ENCODE assay signal across 13 cellular contexts in the genomic region with DNA sequence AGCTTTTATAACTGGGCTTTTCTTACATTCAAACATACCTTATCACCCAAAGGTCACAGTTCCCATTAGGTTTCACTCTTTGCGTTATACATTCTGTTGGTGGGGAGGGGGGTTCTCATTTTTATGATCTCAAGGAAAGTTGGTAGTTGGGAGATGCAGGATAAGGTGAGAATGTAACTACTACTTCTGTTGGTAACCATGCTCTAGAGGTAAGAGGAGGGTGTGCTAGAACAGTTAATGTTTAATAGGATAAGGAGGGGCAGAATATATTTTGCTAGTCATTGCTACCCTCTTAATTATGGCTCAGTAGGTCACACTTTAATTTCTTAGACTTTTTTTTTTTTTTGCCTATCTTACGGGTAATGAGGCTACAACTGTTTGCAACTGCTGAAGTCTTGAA. TPM values are rescaled to one million over a fixed set of nuclear protein-coding genes. Genes with fewer than 3 reads are reported as not detected.
DNase-seq lines count a peak whose midpoint lies in the region; ATAC-seq and TF ChIP-seq lines count a peak whose summit lies in the region.
"Had no signal": no experiment of that assay in that cellular context is flagged by ENCODE, and none has a peak within 500 bp of the region (broad histone marks: within the 10 kb centered on the region; RNA-seq: fewer than 3 reads in every experiment).

No MANE protein-coding gene starts in this region.

- DNase-seq in Calu3 (no peak), Panc1 (ENCODE audit: low read depth, low spot score) (no peak), endodermal cell (no peak), osteoblast (ENCODE audit: insufficient read length, low spot score, missing footprints) (no peak), DMS 273 treated with DMSO at 0.1 percent for 48 hours (lab: John Stamatoyannopoulos, UW) (no peak), RKO (ENCODE audit: low spot score) (no peak)
- DNase-seq in activated CD4-positive, alpha-beta T cell treated with anti-CD3 and anti-CD28 coated beads, Interleukin-2, amount 10 ng/mL, durations not matched to agents 7 days and 5 days = no peak
- DNase-seq: activated CD4-positive, alpha-beta T cell treated with anti-CD3 and anti-CD28 coated beads for 48 hours; NCI-H2171 treated with DMSO at 0.1 percent for 48 hours; SW 1271 had no signal

- TF ChIP-seq CTCF in Calu3 (IDR thresholded peaks at IDR 0.05; ENCODE audit: unreplicated experiment) (no peak), Panc1 (IDR thresholded peaks at IDR 0.05) (no peak), endodermal cell (conservative IDR thresholded peaks at IDR 0.05) (no peak), osteoblast (IDR thresholded peaks at IDR 0.05; ENCODE audit: extremely low read depth, low read depth, low read length) (no peak)

- H3K79me2 ChIP-seq in osteoblast (ENCODE audit: insufficient read depth, low read length) = peaks cover 99% of the 10 kb centered on the region

- in situ Hi-C loops in Panc1 (cut with HindIII; ENCODE audit: low pct_unique_long_range_greater_than_20kb, low sequenced_read_pairs) = no loop called here

- CTCF ChIA-PET in Calu3 (lab: Charles Lee) (interaction anchor here (0.6 to 2.6 kb wide), 4 partner anchors 11 to 353 kb away, joined by 3 to 16 read pairs (median 3); a partner anchor contains a TSS), Panc1 (lab: Charles Lee) (no interaction called here)
- CTCF ChIA-PET in activated CD4-positive, alpha-beta T cell treated with anti-CD3 and anti-CD28 coated beads, Interleukin-2, amount 10 ng/mL, durations not matched to agents 7 days and 5 days (lab: Charles Lee) = interaction anchor here (1.4 kb wide), 1 partner anchor 11 kb away, joined by 5 read pairs; a partner anchor contains a TSS

- H3K36me3 Mint-ChIP-seq in Calu3 (ENCODE audit: insufficient read depth, unreplicated experiment) (peaks cover 71% of the 10 kb centered on the region), endodermal cell (ENCODE audit: low read depth) (peaks cover 51% of the 10 kb centered on the region)
- H3K36me3 Mint-ChIP-seq in activated CD4-positive, alpha-beta T cell treated with anti-CD3 and anti-CD28 coated beads, Interleukin-2, amount 10 ng/mL, durations not matched to agents 7 days and 5 days (ENCODE audit: low read depth) = peaks cover 62% of the 10 kb centered on the region

- H3K27ac ChIP-seq in Panc1 (ENCODE audit: low read length) (peak overlapping the region; percentile 9; the same call in 1 of the 2 replicates), endodermal cell (ENCODE audit: low read depth, low read length) (peak overlapping the region; percentile 9), osteoblast (ENCODE audit: low read depth, low read length) (peak overlapping the region; percentile 13)
- H3K27ac ChIP-seq: coronary artery, thoracic aorta had no signal

- intact Hi-C loops in Calu3 (cut with micrococcal nuclease; ENCODE audit: unreplicated experiment) = loop anchor here (5.0 kb wide), 1 partner anchor 351 kb away; no protein-coding TSS in a partner anchor
- intact Hi-C loops in Panc1 (cut with micrococcal nuclease; ENCODE audit: unreplicated experiment) = no loop called here

- H3K4me3 Mint-ChIP-seq in Calu3 (ENCODE audit: low read depth, unreplicated experiment) = peak overlapping the region; percentile 68
- no peak overlapping the region for H3K4me3 Mint-ChIP-seq in endodermal cell
- H3K4me3 Mint-ChIP-seq in activated CD4-positive, alpha-beta T cell treated with anti-CD3 and anti-CD28 coated beads, Interleukin-2, amount 10 ng/mL, durations not matched to agents 7 days and 5 days = no peak overlapping the region

- H2AFZ ChIP-seq in osteoblast (ENCODE audit: low read length) = no peak overlapping the region

- no peaks in the 10 kb centered on the region for H3K9me3 Mint-ChIP-seq in Calu3 (ENCODE audit: low read depth, unreplicated experiment)
- H3K9me3 Mint-ChIP-seq in endodermal cell = no peaks in the 10 kb centered on the region
- no peaks in the 10 kb centered on the region for H3K9me3 Mint-ChIP-seq in activated CD4-positive, alpha-beta T cell treated with anti-CD3 and anti-CD28 coated beads, Interleukin-2, amount 10 ng/mL, durations not matched to agents 7 days and 5 days

- H3K4me2 ChIP-seq in osteoblast (ENCODE audit: insufficient read depth, low read length) = no peak overlapping the region

- POLR2A ChIA-PET in Panc1 (lab: Charles Lee) = no interaction called here
- POLR2A ChIA-PET in activated CD4-positive, alpha-beta T cell treated with anti-CD3 and anti-CD28 coated beads, Interleukin-2, amount 10 ng/mL, durations not matched to agents 7 days and 5 days (lab: Charles Lee) = no interaction called here

- BruUV-seq in Calu3 (replicated peaks; lab: Mats Ljungman, UMichigan) (no TSS peak), Panc1 (replicated peaks; lab: Mats Ljungman, UMichigan) (no TSS peak)

- WGBS in endodermal cell (ENCODE audit: insufficient coverage in 1 of 2, insufficient read length in 1 of 2), 2 experiments = 90% methylated on average over 2 of the region's 2 CpGs; no CpG with 5 or more reads in 1 of the 2 experiments

- H3K36me3 ChIP-seq in Panc1 (ENCODE audit: control insufficient read depth, insufficient read depth, low read length) (peaks cover 67% of the 10 kb centered on the region), endodermal cell (ENCODE audit: control insufficient read depth, insufficient read depth, low read length) (peaks cover 75% of the 10 kb centered on the region), osteoblast (ENCODE audit: insufficient read depth, low read length) (peaks cover 46% of the 10 kb centered on the region)

- H3K9ac ChIP-seq in endodermal cell (ENCODE audit: extremely low read depth, low read length, poor library complexity, severe bottlenecking) = no peak overlapping the region

- H3K27ac Mint-ChIP-seq in Calu3 (ENCODE audit: unreplicated experiment) = peak overlapping the region; percentile 88
- H3K27ac Mint-ChIP-seq in endodermal cell = peak overlapping the region; percentile 33
- no peak overlapping the region for H3K27ac Mint-ChIP-seq in activated CD4-positive, alpha-beta T cell treated with anti-CD3 and anti-CD28 coated beads, Interleukin-2, amount 10 ng/mL, durations not matched to agents 7 days and 5 days

- ATAC-seq in Panc1 (no peak), GM21447 (IDR thresholded peaks at IDR 0.05; ENCODE audit: unreplicated experiment) (no peak)

- H3K27me3 ChIP-seq in Panc1 (ENCODE audit: control insufficient read depth, insufficient read depth, low read length) = no peaks in the 10 kb centered on the region
- H3K27me3 ChIP-seq in endodermal cell (ENCODE audit: control insufficient read depth, insufficient read depth, low read length, poor library complexity, severe bottlenecking) = no peaks in the 10 kb centered on the region
- no peaks in the 10 kb centered on the region for H3K27me3 ChIP-seq in osteoblast (ENCODE audit: insufficient read depth, low read length)

- no peak overlapping the region for H3K4me3 ChIP-seq in Panc1 (ENCODE audit: low read depth in 2 of 2, low read length in 2 of 2)
- no peak overlapping the region for H3K4me3 ChIP-seq in endodermal cell (ENCODE audit: low read length)
- H3K4me3 ChIP-seq in osteoblast (ENCODE audit: insufficient read depth, low read length) = no peak overlapping the region
- H3K4me3 ChIP-seq: coronary artery, thoracic aorta had no signal

- H3K4me1 ChIP-seq in Panc1 (ENCODE audit: control insufficient read depth, insufficient read depth, low read length) = peaks cover 46% of the 10 kb centered on the region
- peaks cover 14% of the 10 kb centered on the region for H3K4me1 ChIP-seq in endodermal cell (ENCODE audit: control insufficient read depth, insufficient read depth, low read length)
- no peaks in the 10 kb centered on the region for H3K4me1 ChIP-seq in osteoblast (ENCODE audit: insufficient read depth, low read length)

- H3K27me3 Mint-ChIP-seq in Calu3 (ENCODE audit: unreplicated experiment) (no peaks in the 10 kb centered on the region), endodermal cell (ENCODE audit: insufficient read depth) (no peaks in the 10 kb centered on the region)
- H3K27me3 Mint-ChIP-seq in activated CD4-positive, alpha-beta T cell treated with anti-CD3 and anti-CD28 coated beads, Interleukin-2, amount 10 ng/mL, durations not matched to agents 7 days and 5 days = no peaks in the 10 kb centered on the region

- H4K20me1 ChIP-seq in osteoblast (ENCODE audit: insufficient read depth, low read length) = peaks cover 70% of the 10 kb centered on the region

- no peaks in the 10 kb centered on the region for H3K9me3 ChIP-seq in Panc1 (ENCODE audit: control insufficient read depth, insufficient read depth, low read depth, low read length)
- H3K9me3 ChIP-seq in endodermal cell (ENCODE audit: control insufficient read depth, low read length) = no peaks in the 10 kb centered on the region
- no peaks in the 10 kb centered on the region for H3K9me3 ChIP-seq in osteoblast (ENCODE audit: low read depth, low read length)
- H3K9me3 ChIP-seq: thoracic aorta had no signal

- peaks cover 46% of the 10 kb centered on the region for H3K4me1 Mint-ChIP-seq in Calu3 (ENCODE audit: low read depth, unreplicated experiment)
- H3K4me1 Mint-ChIP-seq in endodermal cell = peaks cover 36% of the 10 kb centered on the region
- H3K4me1 Mint-ChIP-seq in activated CD4-positive, alpha-beta T cell treated with anti-CD3 and anti-CD28 coated beads, Interleukin-2, amount 10 ng/mL, durations not matched to agents 7 days and 5 days = peaks cover 62% of the 10 kb centered on the region

RNA-seq across cellular contexts. Expression of a gene that starts 10.7 kb away (rescaled TPM):
- total RNA-seq in Calu3 (2022) (808 and 937 TPM in 2 replicates), Panc1 (2021; ENCODE audit: unreplicated experiment) (908 TPM), endodermal cell (100 to 1,000 TPM; 655 to 668 TPM), osteoblast (481 and 491 TPM in 2 replicates)
- polyA plus RNA-seq in Panc1 (2012; ENCODE audit: insufficient read length) = 1,132 TPM
- 1,068 TPM for polyA plus RNA-seq in endodermal cell (2013, experiment 1 of 2)
- polyA plus RNA-seq in endodermal cell (2013, experiment 2 of 2) = 1,071 TPM
- total RNA-seq in activated CD4-positive, alpha-beta T cell treated with anti-CD3 and anti-CD28 coated beads, Interleukin-2, amount 10 ng/mL, durations not matched to agents 7 days and 5 days = 100 to 1,000 TPM; 607 to 643 TPM

RNA-seq across cellular contexts. Expression of a gene that starts 34.7 kb away (rescaled TPM):
- total RNA-seq in Calu3 (2022) = 58.6 and 68.3 TPM in 2 replicates
- 78.5 TPM for total RNA-seq in Panc1 (2021; ENCODE audit: unreplicated experiment)
- polyA plus RNA-seq in Panc1 (2012; ENCODE audit: insufficient read length) = 60.0 TPM
- 10 to 100 TPM; 63.3 to 73.2 TPM for total RNA-seq in endodermal cell
- polyA plus RNA-seq in endodermal cell (2013, experiment 1 of 2) = 48.6 TPM
- polyA plus RNA-seq in endodermal cell (2013, experiment 2 of 2) = 50.8 TPM
- 17.4 and 18.3 TPM in 2 replicates for total RNA-seq in osteoblast
- 100 to 1,000 TPM; 109 to 116 TPM for total RNA-seq in activated CD4-positive, alpha-beta T cell treated with anti-CD3 and anti-CD28 coated beads, Interleukin-2, amount 10 ng/mL, durations not matched to agents 7 days and 5 days

RNA-seq across cellular contexts. Expression of a gene that starts 47.1 kb away (rescaled TPM):
- total RNA-seq in Calu3 (2022) = not detected in 2 replicates
- 0.05 TPM for total RNA-seq in Panc1 (2021; ENCODE audit: unreplicated experiment)
- polyA plus RNA-seq in Panc1 (2012; ENCODE audit: insufficient read length) = not detected
- 10 to 100 TPM; 31.6 to 32.6 TPM for total RNA-seq in endodermal cell
- polyA plus RNA-seq in endodermal cell (2013, experiment 1 of 2) = 7.2 TPM
- polyA plus RNA-seq in endodermal cell (2013, experiment 2 of 2) = 7.2 TPM
- not detected in 2 replicates for total RNA-seq in osteoblast
- total RNA-seq in activated CD4-positive, alpha-beta T cell treated with anti-CD3 and anti-CD28 coated beads, Interleukin-2, amount 10 ng/mL, durations not matched to agents 7 days and 5 days = not detected

Comparison
In these comparisons a context has a peak if more than half of its experiments do, and no peak if none do; other contexts are left out.
1. RNA of a gene that starts 47.1 kb away (total RNA-seq): 31.6 to 32.6 TPM in endodermal cell; 0.05 TPM in Panc1 (single experiment), not detected in Calu3, not detected in osteoblast and not detected in activated CD4-positive, alpha-beta T cell treated with anti-CD3 and anti-CD28 coated beads, Interleukin-2, amount 10 ng/mL, durations not matched to agents 7 days and 5 days; every median in the first group is over 10 times any median in the second.
2. Peak in every context shown above with its lines, with median percentiles within 50 percentile points of each other: H3K27ac ChIP-seq.